ENCODE assay signal across 12 cellular contexts in genomic region chr10:114697061-114697598, GRCh38. TPM values are rescaled to one million over a fixed set of nuclear protein-coding genes. Genes with fewer than 3 reads are reported as not detected.
A peak's percentile ranks its signal among the peaks of the same experiment; 100 is the strongest.
DNase-seq lines count a peak whose midpoint lies in the region; ATAC-seq and TF ChIP-seq lines count a peak whose summit lies in the region.
"Had no signal": no experiment of that assay in that cellular context is flagged by ENCODE, and none has a peak within 500 bp of the region (broad histone marks: within the 10 kb centered on the region; RNA-seq: fewer than 3 reads in every experiment).

No MANE protein-coding gene starts in this region.

- no peak overlapping the region for H2BK15ac ChIP-seq in neuronal stem cell (ENCODE audit: low read length)

- no peak overlapping the region for H2BK5ac ChIP-seq in neuronal stem cell (ENCODE audit: low read length)

- WGBS in neuronal stem cell (ENCODE audit: extremely low coverage in 2 of 2, insufficient read length in 2 of 2, insufficient replicate concordance in 1 of 2), 2 donors, result no CpG with 5 or more reads among the region's 10 CpGs
- 85 to 90% methylated on average over 10 of the region's 10 CpGs for WGBS in sigmoid colon, 2 donors

- no peak overlapping the region for H2BK12ac ChIP-seq in neuronal stem cell (ENCODE audit: low read length)

- H3K27me3 ChIP-seq in RWPE2 (ENCODE audit: insufficient read depth, poor library complexity, severe bottlenecking) (no peaks in the 10 kb centered on the region), neuronal stem cell (ENCODE audit: control insufficient read depth in 3 of 3, insufficient read depth in 3 of 3, low read depth in 1 of 3, low read length in 3 of 3) (no peaks in the 10 kb centered on the region), sigmoid colon (no peaks in the 10 kb centered on the region)

- no peak overlapping the region for H3K4me2 ChIP-seq in neuronal stem cell (ENCODE audit: insufficient read depth, low read length, poor library complexity, severe bottlenecking)

- no peak for TF ChIP-seq EP300 in sigmoid colon (IDR thresholded peaks at IDR 0.05)

- no peak overlapping the region for H2AFZ ChIP-seq in neuronal stem cell (ENCODE audit: low read length)

- peak; percentile 93 for ATAC-seq in RWPE2 (ENCODE audit: low read depth)
- ATAC-seq in GM21447 (IDR thresholded peaks at IDR 0.05; ENCODE audit: unreplicated experiment), result no peak
- ATAC-seq: activated T-helper 17 cell treated with anti-CD3 and anti-CD28 coated beads, Interleukin-2, amount 50 U/mL, for 72 hours had no signal

- no peak overlapping the region for H3K4ac ChIP-seq in neuronal stem cell (ENCODE audit: low read length)

- H3K18ac ChIP-seq in neuronal stem cell (ENCODE audit: low read length), result peak overlapping the region; percentile 38

- H4K8ac ChIP-seq in neuronal stem cell (ENCODE audit: low read depth, low read length), result no peak overlapping the region

- no peak overlapping the region for H3K9ac ChIP-seq in neuronal stem cell (ENCODE audit: low read depth, low read length, poor library complexity)

- no peak overlapping the region for H2BK120ac ChIP-seq in neuronal stem cell (ENCODE audit: low read depth, low read length)

- H3K36me3 ChIP-seq in RWPE2 (ENCODE audit: low read depth) (no peaks in the 10 kb centered on the region), neuronal stem cell (replicated peaks in 1 of 2; ENCODE audit: control insufficient read depth in 2 of 2, insufficient read depth in 2 of 2, low read length in 2 of 2) (no peaks in the 10 kb centered on the region), sigmoid colon (no peaks in the 10 kb centered on the region)

- DNase-seq in Ammon's horn (ENCODE audit: low spot score) (peak; percentile 32), RWPE2 (ENCODE audit: low spot score) (no peak), fibroblast of villous mesenchyme (ENCODE audit: low read depth) (peak; percentile 63), neuronal stem cell (ENCODE audit: low spot score) (no peak), sigmoid colon (no peak), NCI-H526 treated with DMSO at 0.1 percent for 48 hours (lab: John Stamatoyannopoulos, UW) (no peak), GM20000 (ENCODE audit: low spot score) (no peak)
- DNase-seq: NCI-H1436; stimulated activated CD4-positive, alpha-beta T cell treated with anti-CD3 and anti-CD28 coated beads, Interleukin-4, amount 100 ng/mL, for 1 hour had no signal

- H3K27ac ChIP-seq in RWPE2 (ENCODE audit: poor library complexity, severe bottlenecking) (peak overlapping the region; percentile 45), neuronal stem cell (replicated peaks; ENCODE audit: low read length) (no peak overlapping the region), sigmoid colon (peak overlapping the region in 1 of 4 donors; percentile 22)

- intact Hi-C loops in sigmoid colon (cut with DNase I), result loop anchor here (5.0 kb wide), 1 partner anchor 145 kb away; no protein-coding TSS in a partner anchor

- H3K9me3 ChIP-seq in RWPE2 (ENCODE audit: severe bottlenecking), result no peaks in the 10 kb centered on the region
- H3K9me3 ChIP-seq in neuronal stem cell (replicated peaks in 1 of 2; ENCODE audit: control insufficient read depth in 2 of 2, insufficient read depth in 1 of 2, low read depth in 1 of 2, low read length in 2 of 2), result no peaks in the 10 kb centered on the region
- no peaks in the 10 kb centered on the region for H3K9me3 ChIP-seq in sigmoid colon

- no peak overlapping the region for H3K14ac ChIP-seq in neuronal stem cell (ENCODE audit: low read length)

- H3K4me3 ChIP-seq in RWPE2 (ENCODE audit: severe bottlenecking) (no peak overlapping the region), fibroblast of villous mesenchyme (ENCODE audit: low read depth, low read length) (no peak overlapping the region), neuronal stem cell (ENCODE audit: low read length in 2 of 2) (no peak overlapping the region), sigmoid colon (no peak overlapping the region)
- H3K4me3 ChIP-seq: coronary artery had no signal

- no peak for TF ChIP-seq POLR2A in sigmoid colon (IDR thresholded peaks at IDR 0.05)

- H3K23ac ChIP-seq in neuronal stem cell (ENCODE audit: low read depth, low read length, poor library complexity), result no peak overlapping the region

- H3K4me1 ChIP-seq in RWPE2 (ENCODE audit: insufficient read depth, poor library complexity, severe bottlenecking) (peaks cover 15% of the 10 kb centered on the region), neuronal stem cell (ENCODE audit: control insufficient read depth in 2 of 2, insufficient read depth in 1 of 2, low read depth in 1 of 2, low read length in 2 of 2) (no peaks in the 10 kb centered on the region), sigmoid colon (peaks cover 0 to 18% (median 8%) of the 10 kb centered on the region in 4 donors)

- no peaks in the 10 kb centered on the region for H3K79me1 ChIP-seq in neuronal stem cell (ENCODE audit: low read depth, low read length)

- no peak overlapping the region for H4K91ac ChIP-seq in neuronal stem cell (ENCODE audit: low read depth, low read length, poor library complexity)

- H2AK5ac ChIP-seq in neuronal stem cell (ENCODE audit: low read depth, low read length), result no peak overlapping the region

- no peak for TF ChIP-seq CTCF in RWPE2 (IDR thresholded peaks at IDR 0.05; ENCODE audit: poor library complexity, severe bottlenecking)
- no peak for TF ChIP-seq CTCF in fibroblast of villous mesenchyme (IDR thresholded peaks at IDR 0.05; ENCODE audit: insufficient read depth, low read depth, low read length)
- no peak for TF ChIP-seq CTCF in sigmoid colon (IDR thresholded peaks at IDR 0.05)
- TF ChIP-seq CTCF in GM20000 (IDR thresholded peaks at IDR 0.05; ENCODE audit: extremely low read depth, missing control alignments), result no peak

RNA-seq across cellular contexts. Expression of gene ABLIM1, which starts 39.1 kb away (rescaled TPM):
- total RNA-seq in fibroblast of villous mesenchyme (10.0 and 18.6 TPM in 2 replicates), sigmoid colon (100 to 1,000 TPM in 1 of 4 donors, 10 to 100 TPM in 3; 41.9 to 127 (median 73.9) TPM)
- polyA plus RNA-seq in neuronal stem cell (2013, experiment 1 of 2), result 31.9 TPM
- 29.4 TPM for polyA plus RNA-seq in neuronal stem cell (2013, experiment 2 of 2)
- polyA plus RNA-seq in sigmoid colon, result 10 to 100 TPM; 46.8 to 49.5 (median 47.9) TPM

Comparison
In these comparisons a context has a peak if more than half of its experiments do, and no peak if none do; other contexts are left out.
1. DNase-seq: peak in Ammon's horn (single experiment) and fibroblast of villous mesenchyme (single experiment); none in RWPE2 (single experiment), neuronal stem cell (single experiment), sigmoid colon (single experiment), NCI-H526 treated with DMSO at 0.1 percent for 48 hours (single experiment) and GM20000 (single experiment).